19 cellular contexts compared by ENCODE assay signal in the genomic region with DNA sequence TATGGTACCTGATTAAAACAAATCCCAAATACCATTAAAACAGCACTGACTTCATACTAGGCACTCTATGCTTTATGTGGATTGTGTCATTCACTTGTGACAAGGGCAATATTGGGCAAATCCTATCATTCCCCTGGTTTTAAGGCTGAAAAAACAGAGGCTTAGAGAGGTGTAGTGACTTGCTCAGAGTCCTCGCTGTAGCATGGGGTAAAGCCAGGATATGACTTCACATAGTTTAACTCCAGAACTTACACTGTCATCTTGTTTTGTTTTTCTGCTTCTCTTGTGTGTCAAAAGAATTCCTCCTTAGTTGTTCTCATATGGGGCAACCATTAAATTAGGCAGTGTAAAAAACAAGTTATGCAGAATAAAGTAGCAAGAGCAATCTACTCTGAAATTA. TPM values are rescaled to one million over a fixed set of nuclear protein-coding genes. Genes with fewer than 3 reads are reported as not detected.
DNase-seq lines count a peak whose midpoint lies in the region; ATAC-seq and TF ChIP-seq lines count a peak whose summit lies in the region.
"Had no signal": no experiment of that assay in that cellular context is flagged by ENCODE, and none has a peak within 500 bp of the region (broad histone marks: within the 10 kb centered on the region; RNA-seq: fewer than 3 reads in every experiment).

No MANE protein-coding gene starts in this region.

- peaks cover 19% of the 10 kb centered on the region for H3K36me3 Mint-ChIP-seq in T-helper 2 cell treated with Interferon-gamma antibody and Interleukin-4, amounts not matched to agents 5 μg/mL and 100 μg/mL, for 36 hours (ENCODE audit: low read depth)
- H3K36me3 Mint-ChIP-seq: WTC11 had no signal

- peak overlapping the region; percentile 24; the same call in 1 of the 2 replicates for H3K27ac ChIP-seq in WERI-Rb-1
- peak overlapping the region; percentile 67 to 88 for H3K27ac ChIP-seq in esophagus (ENCODE audit: low read depth in 2 of 2, low read length in 1 of 2)
- peak overlapping the region; percentile 61 for H3K27ac ChIP-seq in psoas muscle
- H3K27ac ChIP-seq: body of pancreas, sigmoid colon, SK-N-MC had no signal

- no peak overlapping the region for H3K4me3 ChIP-seq in WERI-Rb-1 (ENCODE audit: low read depth, low read length)
- no peak overlapping the region for H3K4me3 ChIP-seq in esophagus (ENCODE audit: low read depth in 1 of 2, low read length in 2 of 2)
- no peak overlapping the region for H3K4me3 ChIP-seq in psoas muscle
- H3K4me3 ChIP-seq: body of pancreas, sigmoid colon, SK-N-MC had no signal

- ATAC-seq in psoas muscle: no peak
- ATAC-seq in GM21786 (IDR thresholded peaks at IDR 0.05; ENCODE audit: unreplicated experiment): no peak
- ATAC-seq: body of pancreas, WTC11 had no signal

- peaks cover 0 to 4% of the 10 kb centered on the region in 2 donors for H3K4me1 ChIP-seq in esophagus (ENCODE audit: control insufficient read depth in 2 of 2, insufficient read depth in 2 of 2, low read length in 1 of 2)
- H3K4me1 ChIP-seq in psoas muscle: peaks cover 15% of the 10 kb centered on the region
- H3K4me1 ChIP-seq: body of pancreas, sigmoid colon had no signal

- H3K27me3 ChIP-seq in WERI-Rb-1 (ENCODE audit: insufficient read depth, low read depth, severe bottlenecking) (no peaks in the 10 kb centered on the region), esophagus (ENCODE audit: control insufficient read depth in 1 of 2, insufficient read depth in 2 of 2, low read length in 2 of 2) (no peaks in the 10 kb centered on the region), psoas muscle (ENCODE audit: insufficient read depth in 3 of 3, low read length in 2 of 3) (no peaks in the 10 kb centered on the region)
- H3K27me3 ChIP-seq: body of pancreas, sigmoid colon had no signal

- peaks cover 8% of the 10 kb centered on the region for H3K36me3 ChIP-seq in WERI-Rb-1
- peaks cover 2 to 7% of the 10 kb centered on the region in 2 donors for H3K36me3 ChIP-seq in esophagus (ENCODE audit: control insufficient read depth in 2 of 2, insufficient read depth in 2 of 2, low read length in 1 of 2)
- peaks cover 0 to 11% of the 10 kb centered on the region in 2 donors for H3K36me3 ChIP-seq in psoas muscle (ENCODE audit: insufficient read depth in 1 of 2, low read depth in 1 of 2)

- H3K27ac Mint-ChIP-seq in T-helper 2 cell treated with Interferon-gamma antibody and Interleukin-4, amounts not matched to agents 5 μg/mL and 100 μg/mL, for 36 hours: peak overlapping the region; percentile 18
- H3K27ac Mint-ChIP-seq: WTC11 had no signal

- DNase-seq in T-helper 2 cell treated with Interferon-gamma antibody and Interleukin-4, amounts not matched to agents 5 μg/mL and 100 μg/mL, for 36 hours (ENCODE audit: low spot score): no peak
- DNase-seq in T-helper 2 cell (no peak), WERI-Rb-1 (no peak), psoas muscle (no peak), NCI-H748 treated with DMSO at 0.1 percent for 48 hours (lab: John Stamatoyannopoulos, UW) (no peak), DMS114 treated with DMSO at 0.1 percent for 48 hours (lab: John Stamatoyannopoulos, UW; ENCODE audit: unreplicated experiment) (no peak)
- DNase-seq: activated T-cell treated with anti-CD3 and anti-CD28 coated beads, Interleukin-2, amount 50 U/mL, for 48 hours; body of pancreas; effector memory CD4-positive, alpha-beta T cell; hippocampal formation; NCI-H1105 treated with DMSO at 0.1 percent for 48 hours; sigmoid colon; stimulated activated CD4-positive, alpha-beta T cell treated with anti-CD3 and anti-CD28 coated beads, Interleukin-4, amount 100 ng/mL, for 4 hours; stimulated activated naive CD4-positive, alpha-beta T cell had no signal

- H3K9me3 ChIP-seq in WERI-Rb-1 (ENCODE audit: severe bottlenecking): no peaks in the 10 kb centered on the region
- H3K9me3 ChIP-seq in esophagus (ENCODE audit: control insufficient read depth in 2 of 2, insufficient read depth in 1 of 2, low read depth in 1 of 2, low read length in 1 of 2): no peaks in the 10 kb centered on the region
- no peaks in the 10 kb centered on the region for H3K9me3 ChIP-seq in psoas muscle
- H3K9me3 ChIP-seq: body of pancreas, sigmoid colon had no signal

- WGBS in esophagus, 2 donors: 48 to 63% methylated on average over 1 of the region's 1 CpG
- 60 to 82% (median 66%) methylated on average over 1 of the region's 1 CpG for WGBS in psoas muscle, 3 donors

- H3K4me1 Mint-ChIP-seq in T-helper 2 cell treated with Interferon-gamma antibody and Interleukin-4, amounts not matched to agents 5 μg/mL and 100 μg/mL, for 36 hours (ENCODE audit: low read depth): peaks cover 24% of the 10 kb centered on the region

- intact Hi-C loops in psoas muscle (cut with DNase I): loop anchor here in 1 of 2 donors (10.0 kb wide), 1 partner anchor 1316 kb away; no protein-coding TSS in a partner anchor

- TF ChIP-seq CTCF in WERI-Rb-1 (IDR thresholded peaks at IDR 0.05; ENCODE audit: low read depth, low read length) (no peak), psoas muscle (IDR thresholded peaks at IDR 0.05) (no peak)

- H3K27me3 Mint-ChIP-seq in T-helper 2 cell treated with Interferon-gamma antibody and Interleukin-4, amounts not matched to agents 5 μg/mL and 100 μg/mL, for 36 hours (ENCODE audit: low read depth): no peaks in the 10 kb centered on the region

- no peaks in the 10 kb centered on the region for H3K9me3 Mint-ChIP-seq in T-helper 2 cell treated with Interferon-gamma antibody and Interleukin-4, amounts not matched to agents 5 μg/mL and 100 μg/mL, for 36 hours
- H3K9me3 Mint-ChIP-seq: neural crest cell, WTC11 had no signal

- peak overlapping the region; percentile 52 for H3K4me3 Mint-ChIP-seq in T-helper 2 cell treated with Interferon-gamma antibody and Interleukin-4, amounts not matched to agents 5 μg/mL and 100 μg/mL, for 36 hours
- H3K4me3 Mint-ChIP-seq: neural crest cell, WTC11 had no signal

RNA-seq across cellular contexts. Expression of a gene that starts 40.3 kb away (rescaled TPM):
- polyA plus RNA-seq in esophagus (1 to 10 TPM; 8.9 to 9.0 TPM), psoas muscle (10 to 100 TPM in 1 of 3 donors, 1 to 10 TPM in 2; 5.2 to 12.5 (median 6.6) TPM)
- total RNA-seq in psoas muscle: 10 to 100 TPM; 20.0 to 25.9 (median 22.7) TPM

Comparison
In these comparisons a context has a peak if more than half of its experiments do, and no peak if none do; other contexts are left out.
1. H3K27ac ChIP-seq: peak in every context shown above with its lines; median percentile 78 in esophagus; 61 in psoas muscle; 24 in WERI-Rb-1.